In the genomic region with DNA sequence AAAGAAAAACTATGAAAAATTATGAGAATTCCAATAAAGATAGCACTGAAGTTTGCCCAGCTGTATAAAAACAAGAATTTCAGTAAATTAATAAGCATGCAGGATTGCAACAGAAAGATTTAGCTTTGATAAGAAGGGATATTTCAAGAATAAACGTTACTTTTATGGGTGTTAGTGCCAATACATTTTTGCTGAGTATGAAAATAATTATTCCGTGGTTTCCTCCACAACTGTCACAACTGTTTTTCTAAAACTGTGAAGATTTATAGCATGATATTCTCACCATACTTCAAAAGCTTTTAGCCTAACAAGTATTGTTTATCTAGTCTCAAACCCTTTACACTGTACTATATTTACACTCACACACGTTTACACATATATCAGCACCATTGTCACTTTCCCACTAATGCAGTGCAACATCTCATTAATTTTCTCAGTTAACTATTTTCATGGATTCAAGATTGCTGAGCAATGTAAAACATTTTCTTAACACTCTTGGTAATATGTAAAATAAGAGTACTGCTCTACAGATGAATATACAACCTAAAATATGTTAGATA, we compare ENCODE assay signal across 1 cellular context.
TF ChIP-seq lines count a peak whose summit lies in the region.

No MANE protein-coding gene starts in this region.

TF ChIP-seq in HepG2, 621 proteins besides CTCF, POLR2A, EP300 and RAD21:
- TF ChIP-seq MAFK (conservative IDR thresholded peaks at IDR 0.05 in 1 of 2, IDR thresholded peaks at IDR 0.05 in 1 of 2; ENCODE audit: low read length in 2 of 2) (peak; percentile 73 to 78; a peak in 3 of 4 replicates), MAFF (IDR thresholded peaks at IDR 0.05; ENCODE audit: low read depth, low read length) (peak; percentile 69), ZNF282 (IDR thresholded peaks at IDR 0.05; ENCODE audit: partially characterized antibody) (no peak)
TF ChIP-seq in HepG2: peak in this region for 2.
